1 cellular context compared by ENCODE assay signal in genomic region chr13:19759669-19760068, GRCh38.
TF ChIP-seq lines count a peak whose summit lies in the region.

No MANE protein-coding gene starts in this region.

TF ChIP-seq in endothelial cell of umbilical vein, 7 proteins besides CTCF, POLR2A, EP300 and RAD21 (continued from another document):
- no peak for TF ChIP-seq POLR2AphosphoS5 (IDR thresholded peaks at IDR 0.05; ENCODE audit: insufficient read depth, low read depth, low read length)
- no peak for TF ChIP-seq FOS (IDR thresholded peaks at IDR 0.05; ENCODE audit: borderline replicate concordance, insufficient read depth, low read length)
- TF ChIP-seq JUN (IDR thresholded peaks at IDR 0.05; ENCODE audit: borderline replicate concordance, insufficient read depth, insufficient read length, low read depth): no peak
